Comparison of ENCODE assay signal across 20 cellular contexts in genomic region chr7:81114682-81115081, GRCh38.
DNase-seq lines count a peak whose midpoint lies in the region; ATAC-seq, FAIRE-seq and TF ChIP-seq lines count a peak whose summit lies in the region.
"Had no signal": no experiment of that assay in that cellular context is flagged by ENCODE, and none has a peak within 500 bp of the region (broad histone marks: within the 10 kb centered on the region; RNA-seq: fewer than 3 reads in every experiment).

No MANE protein-coding gene starts in this region.

- no TSS peak for BruUV-seq in endothelial cell of umbilical vein (replicated peaks; lab: Mats Ljungman, UMichigan)

- H3K79me2 ChIP-seq in SK-N-SH (ENCODE audit: insufficient read depth) (no peaks in the 10 kb centered on the region), endothelial cell of umbilical vein (ENCODE audit: control insufficient read depth, insufficient read depth, low read length) (no peaks in the 10 kb centered on the region)

- TF ChIP-seq CTCF in SK-N-SH (IDR thresholded peaks at IDR 0.05) = no peak
- TF ChIP-seq CTCF in endothelial cell of umbilical vein (IDR thresholded peaks at IDR 0.05; ENCODE audit: extremely low read depth in 1 of 2, insufficient read depth in 1 of 2, low read depth in 1 of 2, low read length in 2 of 2) = no peak
- no peak for TF ChIP-seq CTCF in pancreas (IDR thresholded peaks at IDR 0.05)

- TF ChIP-seq EP300 in SK-N-SH (IDR thresholded peaks at IDR 0.05; ENCODE audit: borderline replicate concordance in 1 of 2, low read depth in 1 of 2, low read length in 1 of 2) = no peak

- H3K4me2 ChIP-seq in SK-N-SH = no peak overlapping the region
- H3K4me2 ChIP-seq in endothelial cell of umbilical vein (ENCODE audit: insufficient read depth, low read length) = no peak overlapping the region

- no peak for ATAC-seq in SK-N-SH treated with all-trans-retinoic acid at 6 μM for 48 hours
- ATAC-seq in pancreas = no peak
- ATAC-seq in GM21360 (IDR thresholded peaks at IDR 0.05; ENCODE audit: unreplicated experiment) = no peak
- ATAC-seq in right cardiac atrium = no peak

- CTCF ChIA-PET in SK-N-SH (lab: Yijun Ruan, JAX) (interaction anchor here (0.8 kb wide), 1 partner anchor 194 kb away, joined by 3 read pairs; no protein-coding TSS in a partner anchor), endothelial cell of umbilical vein (lab: Charles Lee) (no interaction called here)

- H3K4me1 ChIP-seq in SK-N-SH (ENCODE audit: control insufficient read depth in 1 of 2, insufficient read depth in 2 of 2, low read depth in 1 of 2, low read length in 1 of 2) (peaks cover 11 to 18% of the 10 kb centered on the region in 2 experiments; a peak in 3 of 4 replicates), endothelial cell of umbilical vein (ENCODE audit: control insufficient read depth, extremely low read depth, insufficient read depth, low read length) (no peaks in the 10 kb centered on the region), pancreas (no peaks in the 10 kb centered on the region), right cardiac atrium (ENCODE audit: control insufficient read depth, insufficient read depth, low read length) (no peaks in the 10 kb centered on the region)

- DNase-seq in SK-N-SH (no peak), LHCN-M2 (ENCODE audit: low read depth) (peak; percentile 22), endothelial cell of umbilical vein (ENCODE audit: low read depth, low spot score) (peak; percentile 24), pancreas (no peak), NK-92 (lab: John Stamatoyannopoulos, UW; ENCODE audit: unreplicated experiment) (no peak), right cardiac atrium (no peak)
- DNase-seq: CD4-positive, alpha-beta T cell; DMS53; Kasumi-1; NCI-H187; NCI-H2107; NCI-H510A; NCI-H748 treated with DMSO at 0.1 percent for 48 hours; OCI-M1; RPMI8226; SHP77 treated with DMSO at 0.1 percent for 48 hours had no signal

- POLR2A ChIA-PET in SK-N-SH (lab: Yijun Ruan, JAX) (no interaction called here), endothelial cell of umbilical vein (lab: Charles Lee) (no interaction called here)

- H3K9ac ChIP-seq in SK-N-SH (no peak overlapping the region), endothelial cell of umbilical vein (replicated peaks; ENCODE audit: extremely low read depth, insufficient read depth, low read length) (no peak overlapping the region)

- no peak for TF ChIP-seq RAD21 in SK-N-SH (IDR thresholded peaks at IDR 0.05; ENCODE audit: low read length)

- dilution Hi-C loops in endothelial cell of umbilical vein (cut with MboI; ENCODE audit: extremely low pct_ligation_motif_present, low sequenced_read_pairs) = no loop called here

- no peak for TF ChIP-seq POLR2A in endothelial cell of umbilical vein (IDR thresholded peaks at IDR 0.05; ENCODE audit: low read depth, low read length)

- H3K27ac ChIP-seq in SK-N-SH (ENCODE audit: low read depth in 2 of 2, low read length in 1 of 2) (no peak overlapping the region), endothelial cell of umbilical vein (ENCODE audit: insufficient read depth, low read depth, low read length) (no peak overlapping the region), pancreas (no peak overlapping the region), right cardiac atrium (ENCODE audit: low read length) (no peak overlapping the region)
- H3K27ac ChIP-seq: 22Rv1 had no signal

- peaks cover 8% of the 10 kb centered on the region for H3F3A ChIP-seq in SK-N-SH (replicated peaks; ENCODE audit: insufficient read depth)

- H3K4me3 ChIP-seq in SK-N-SH (ENCODE audit: low read depth in 2 of 2, low read length in 1 of 2) (no peak overlapping the region), endothelial cell of umbilical vein (replicated peaks in 1 of 3; ENCODE audit: insufficient read depth in 1 of 3, low read depth in 1 of 3, low read length in 3 of 3) (no peak overlapping the region), pancreas (no peak overlapping the region), right cardiac atrium (ENCODE audit: low read length) (no peak overlapping the region)
- H3K4me3 ChIP-seq: HAP-1 had no signal

- no peaks in the 10 kb centered on the region for H3K9me1 ChIP-seq in endothelial cell of umbilical vein (replicated peaks; ENCODE audit: control insufficient read depth, extremely low read depth, insufficient read depth, low read length)

- H3K9me3 ChIP-seq in SK-N-SH (no peaks in the 10 kb centered on the region), endothelial cell of umbilical vein (replicated peaks; ENCODE audit: control insufficient read depth, insufficient read depth, low read length) (no peaks in the 10 kb centered on the region), pancreas (no peaks in the 10 kb centered on the region), right cardiac atrium (ENCODE audit: control insufficient read depth, low read length) (no peaks in the 10 kb centered on the region)
- H3K9me3 ChIP-seq: HAP-1 had no signal

- intact Hi-C loops in endothelial cell of umbilical vein (cut with micrococcal nuclease) = no loop called here
- intact Hi-C loops in pancreas (cut with DNase I) = no loop called here
- intact Hi-C loops in right cardiac atrium (cut with DNase I) = no loop called here

- no peaks in the 10 kb centered on the region for H3K27me3 ChIP-seq in SK-N-SH (ENCODE audit: insufficient read depth)
- H3K27me3 ChIP-seq in endothelial cell of umbilical vein (ENCODE audit: control insufficient read depth in 2 of 2, insufficient read depth in 2 of 2, low read length in 2 of 2) = no peaks in the 10 kb centered on the region
- no peaks in the 10 kb centered on the region for H3K27me3 ChIP-seq in pancreas
- H3K27me3 ChIP-seq in right cardiac atrium (ENCODE audit: control insufficient read depth, insufficient read depth) = no peaks in the 10 kb centered on the region

- FAIRE-seq in endothelial cell of umbilical vein (lab: Jason Lieb, UNC) (peak; percentile 37), pancreas (lab: Jason Lieb, UNC) (peak; percentile 49)

- no peaks in the 10 kb centered on the region for H3K36me3 ChIP-seq in SK-N-SH (replicated peaks in 1 of 2; ENCODE audit: control insufficient read depth in 1 of 2, insufficient read depth in 2 of 2, low read length in 1 of 2)
- H3K36me3 ChIP-seq in endothelial cell of umbilical vein (ENCODE audit: control insufficient read depth in 2 of 2, extremely low read depth in 1 of 2, insufficient read depth in 2 of 2, low read length in 2 of 2) = no peaks in the 10 kb centered on the region
- no peaks in the 10 kb centered on the region for H3K36me3 ChIP-seq in pancreas
- H3K36me3 ChIP-seq: HAP-1 had no signal

- H3K9me2 ChIP-seq in SK-N-SH = no peaks in the 10 kb centered on the region

- WGBS in SK-N-SH (ENCODE audit: low lambda C conversion rate) = 96% methylated on average over 1 of the region's 1 CpG
- 87 to 95% methylated on average over 1 of the region's 1 CpG for WGBS in pancreas, 2 donors
- 78% methylated on average over 1 of the region's 1 CpG for WGBS in right cardiac atrium

- H4K20me1 ChIP-seq in SK-N-SH (ENCODE audit: insufficient read depth) = no peaks in the 10 kb centered on the region
- no peaks in the 10 kb centered on the region for H4K20me1 ChIP-seq in endothelial cell of umbilical vein (replicated peaks; ENCODE audit: control insufficient read depth, extremely low read depth, insufficient read depth, low read length)

- H2AFZ ChIP-seq in SK-N-SH (ENCODE audit: low read depth) = no peak overlapping the region
- no peak overlapping the region for H2AFZ ChIP-seq in endothelial cell of umbilical vein (ENCODE audit: low read depth, low read length)

TF ChIP-seq in SK-N-SH, 30 proteins besides CTCF, POLR2A, EP300 and RAD21:
- TF ChIP-seq, protein P1, sequence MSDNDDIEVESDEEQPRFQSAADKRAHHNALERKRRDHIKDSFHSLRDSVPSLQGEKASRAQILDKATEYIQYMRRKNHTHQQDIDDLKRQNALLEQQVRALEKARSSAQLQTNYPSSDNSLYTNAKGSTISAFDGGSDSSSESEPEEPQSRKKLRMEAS (IDR thresholded peaks at IDR 0.05; ENCODE audit: low read depth) = no peak
- peak; percentile 3; the same call in 1 of the 2 replicates for TF ChIP-seq JUND (IDR thresholded peaks at IDR 0.05)

TF ChIP-seq in SK-N-SH treated with all-trans-retinoic acid at 6 μM for 48 hours, 23 proteins besides CTCF, POLR2A, EP300 and RAD21 (continues in another document):
- TF ChIP-seq ZNF70 (CRISPR knock-in tag; IDR thresholded peaks at IDR 0.05) = no peak
- no peak for TF ChIP-seq ZNF565 (CRISPR knock-in tag; conservative IDR thresholded peaks at IDR 0.05; ENCODE audit: low read depth)
- TF ChIP-seq ZFP3 (CRISPR knock-in tag; IDR thresholded peaks at IDR 0.05) = no peak
- no peak for TF ChIP-seq OSR1 (CRISPR knock-in tag; IDR thresholded peaks at IDR 0.05)
- TF ChIP-seq ESRRG (CRISPR knock-in tag; IDR thresholded peaks at IDR 0.05) = no peak

TF ChIP-seq in endothelial cell of umbilical vein, 7 proteins besides CTCF, POLR2A, EP300 and RAD21:
- no peak for TF ChIP-seq GATA2 (IDR thresholded peaks at IDR 0.05; ENCODE audit: insufficient read depth, insufficient read length, low read depth, low read length)
- no peak for TF ChIP-seq EZH2 (IDR thresholded peaks at IDR 0.05; ENCODE audit: borderline replicate concordance, low read depth, low read length, severe bottlenecking)
- peak; percentile 51 for TF ChIP-seq FOS (IDR thresholded peaks at IDR 0.05; ENCODE audit: borderline replicate concordance, insufficient read depth, low read length)
TF ChIP-seq in endothelial cell of umbilical vein: peak in this region for 1.

Comparison
In these comparisons a context has a peak if more than half of its experiments do, and no peak if none do; other contexts are left out.
1. DNase-seq: peak in LHCN-M2 (single experiment) and endothelial cell of umbilical vein (single experiment); none in SK-N-SH (single experiment), pancreas (0 of 6), NK-92 (single experiment) and right cardiac atrium (0 of 3).